24 cellular contexts compared by ENCODE assay signal in genomic region chr16:85074225-85074914, GRCh38. TPM values are rescaled to one million over a fixed set of nuclear protein-coding genes. Genes with fewer than 3 reads are reported as not detected.
DNase-seq lines count a peak whose midpoint lies in the region; ATAC-seq and TF ChIP-seq lines count a peak whose summit lies in the region.
"Had no signal": no experiment of that assay in that cellular context is flagged by ENCODE, and none has a peak within 500 bp of the region (broad histone marks: within the 10 kb centered on the region; RNA-seq: fewer than 3 reads in every experiment).

No MANE protein-coding gene starts in this region.

- peak overlapping the region; percentile 16 for H3K27ac Mint-ChIP-seq in stimulated activated naive CD8-positive, alpha-beta T cell treated with anti-CD3 and anti-CD28 coated beads, Interleukin-15, Interleukin-2, amounts not matched to agents 100 ng/mL and 50 ng/mL, for 24 hours
- H3K27ac Mint-ChIP-seq in stimulated activated naive CD8-positive, alpha-beta T cell treated with anti-CD3 and anti-CD28 coated beads, Interleukin-15, amount 100 ng/mL, for 72 hours: peak overlapping the region in 1 of 2 donors; percentile 5
- H3K27ac Mint-ChIP-seq in T-helper 17 cell: peak overlapping the region; percentile 69
- H3K27ac Mint-ChIP-seq: CD14-positive monocyte had no signal

- no peak overlapping the region for H3K4me3 Mint-ChIP-seq in stimulated activated naive CD8-positive, alpha-beta T cell treated with anti-CD3 and anti-CD28 coated beads, Interleukin-15, Interleukin-2, amounts not matched to agents 100 ng/mL and 50 ng/mL, for 24 hours
- no peak overlapping the region for H3K4me3 Mint-ChIP-seq in stimulated activated naive CD8-positive, alpha-beta T cell treated with anti-CD3 and anti-CD28 coated beads, Interleukin-15, amount 100 ng/mL, for 72 hours
- no peak overlapping the region for H3K4me3 Mint-ChIP-seq in T-helper 17 cell
- H3K4me3 Mint-ChIP-seq: CD14-positive monocyte; CD4-positive, alpha-beta memory T cell; CD4-positive, CD25-positive, alpha-beta regulatory T cell; CD8-positive, alpha-beta memory T cell had no signal

- no peak for DNase-seq in stimulated activated naive CD8-positive, alpha-beta T cell treated with anti-CD3 and anti-CD28 coated beads, Interleukin-15, amount 100 ng/mL, for 72 hours
- DNase-seq in T-helper 17 cell (no peak), mucosa of descending colon (no peak), germinal center (ENCODE audit: low spot score) (no peak), dermis blood vessel endothelial cell (no peak)
- DNase-seq: 8988T; ACHN; BE2C; CD4-positive, alpha-beta memory T cell; CD4-positive, CD25-positive, alpha-beta regulatory T cell; CD8-positive, alpha-beta memory T cell; COR-L47; DMS 273 treated with DMSO at 0.1 percent for 48 hours; DMS153; DMS53; DMS79; DND-41; GF-D8 had no signal

- H3K4me1 Mint-ChIP-seq in stimulated activated naive CD8-positive, alpha-beta T cell treated with anti-CD3 and anti-CD28 coated beads, Interleukin-15, Interleukin-2, amounts not matched to agents 100 ng/mL and 50 ng/mL, for 24 hours (ENCODE audit: low read depth): no peaks in the 10 kb centered on the region
- H3K4me1 Mint-ChIP-seq in stimulated activated naive CD8-positive, alpha-beta T cell treated with anti-CD3 and anti-CD28 coated beads, Interleukin-15, amount 100 ng/mL, for 72 hours: peaks cover 6% of the 10 kb centered on the region
- H3K4me1 Mint-ChIP-seq in T-helper 17 cell: peaks cover 2% of the 10 kb centered on the region
- H3K4me1 Mint-ChIP-seq: CD4-positive, alpha-beta memory T cell; CD4-positive, CD25-positive, alpha-beta regulatory T cell; CD8-positive, alpha-beta memory T cell had no signal

- no peak for TF ChIP-seq CTCF in mucosa of descending colon (IDR thresholded peaks at IDR 0.05)

- H3K9me3 ChIP-seq in T-helper 17 cell (ENCODE audit: control insufficient read depth, low read length, poor library complexity, severe bottlenecking) (no peaks in the 10 kb centered on the region), mucosa of descending colon (no peaks in the 10 kb centered on the region)
- H3K9me3 ChIP-seq: BE2C, BLaER1 had no signal

- H3K9me3 Mint-ChIP-seq in stimulated activated naive CD8-positive, alpha-beta T cell treated with anti-CD3 and anti-CD28 coated beads, Interleukin-15, Interleukin-2, amounts not matched to agents 100 ng/mL and 50 ng/mL, for 24 hours: no peaks in the 10 kb centered on the region
- no peaks in the 10 kb centered on the region for H3K9me3 Mint-ChIP-seq in stimulated activated naive CD8-positive, alpha-beta T cell treated with anti-CD3 and anti-CD28 coated beads, Interleukin-15, amount 100 ng/mL, for 72 hours
- H3K9me3 Mint-ChIP-seq: CD4-positive, alpha-beta memory T cell; CD8-positive, alpha-beta memory T cell had no signal

- intact Hi-C loops in mucosa of descending colon (cut with DNase I, micrococcal nuclease): no loop called here

- H3K27me3 Mint-ChIP-seq in stimulated activated naive CD8-positive, alpha-beta T cell treated with anti-CD3 and anti-CD28 coated beads, Interleukin-15, Interleukin-2, amounts not matched to agents 100 ng/mL and 50 ng/mL, for 24 hours: no peaks in the 10 kb centered on the region
- no peaks in the 10 kb centered on the region for H3K27me3 Mint-ChIP-seq in stimulated activated naive CD8-positive, alpha-beta T cell treated with anti-CD3 and anti-CD28 coated beads, Interleukin-15, amount 100 ng/mL, for 72 hours
- no peaks in the 10 kb centered on the region for H3K27me3 Mint-ChIP-seq in T-helper 17 cell
- H3K27me3 Mint-ChIP-seq: CD4-positive, alpha-beta memory T cell; CD4-positive, CD25-positive, alpha-beta regulatory T cell; CD8-positive, alpha-beta memory T cell had no signal

- peaks cover 3% of the 10 kb centered on the region for H3K36me3 ChIP-seq in mucosa of descending colon (ENCODE audit: low read depth)
- H3K36me3 ChIP-seq: BE2C, BLaER1 had no signal

- peaks cover 10% of the 10 kb centered on the region for H3K36me3 Mint-ChIP-seq in stimulated activated naive CD8-positive, alpha-beta T cell treated with anti-CD3 and anti-CD28 coated beads, Interleukin-15, Interleukin-2, amounts not matched to agents 100 ng/mL and 50 ng/mL, for 24 hours (ENCODE audit: low read depth)
- peaks cover 9% of the 10 kb centered on the region for H3K36me3 Mint-ChIP-seq in T-helper 17 cell (ENCODE audit: low read depth)

- H3K4me1 ChIP-seq in mucosa of descending colon (ENCODE audit: low read depth): no peaks in the 10 kb centered on the region
- H3K4me1 ChIP-seq: BE2C had no signal

- no peak for ATAC-seq in stimulated activated naive CD8-positive, alpha-beta T cell treated with anti-CD3 and anti-CD28 coated beads, Interleukin-15, amount 100 ng/mL, for 72 hours
- ATAC-seq in T-helper 17 cell (no peak), mucosa of descending colon (peak; percentile 64), HG02571 (IDR thresholded peaks at IDR 0.05; ENCODE audit: unreplicated experiment) (no peak)

- H3K4me3 ChIP-seq in mucosa of descending colon: no peak overlapping the region
- H3K4me3 ChIP-seq: BLaER1 had no signal

RNA-seq across cellular contexts. Expression of gene CIBAR2, which starts 37.9 kb away (rescaled TPM):
- total RNA-seq in T-helper 17 cell (not detected), mucosa of descending colon (not detected), dermis blood vessel endothelial cell (not detected in 2 replicates)
- total RNA-seq: A673; CD4-positive, alpha-beta memory T cell; CD4-positive, CD25-positive, alpha-beta regulatory T cell; CD8-positive, alpha-beta memory T cell; Daoy had no signal

RNA-seq across cellular contexts. Expression of gene KIAA0513, which starts 46.8 kb away (rescaled TPM):
- total RNA-seq in T-helper 17 cell (10 to 100 TPM in 1 of 2 donors, 1 to 10 TPM in 1; 8.1 to 35.0 TPM), mucosa of descending colon (10 to 100 TPM; 31.9 to 36.5 (median 33.5) TPM), dermis blood vessel endothelial cell (19.9 and 26.1 TPM in 2 replicates)
